In the genomic region with DNA sequence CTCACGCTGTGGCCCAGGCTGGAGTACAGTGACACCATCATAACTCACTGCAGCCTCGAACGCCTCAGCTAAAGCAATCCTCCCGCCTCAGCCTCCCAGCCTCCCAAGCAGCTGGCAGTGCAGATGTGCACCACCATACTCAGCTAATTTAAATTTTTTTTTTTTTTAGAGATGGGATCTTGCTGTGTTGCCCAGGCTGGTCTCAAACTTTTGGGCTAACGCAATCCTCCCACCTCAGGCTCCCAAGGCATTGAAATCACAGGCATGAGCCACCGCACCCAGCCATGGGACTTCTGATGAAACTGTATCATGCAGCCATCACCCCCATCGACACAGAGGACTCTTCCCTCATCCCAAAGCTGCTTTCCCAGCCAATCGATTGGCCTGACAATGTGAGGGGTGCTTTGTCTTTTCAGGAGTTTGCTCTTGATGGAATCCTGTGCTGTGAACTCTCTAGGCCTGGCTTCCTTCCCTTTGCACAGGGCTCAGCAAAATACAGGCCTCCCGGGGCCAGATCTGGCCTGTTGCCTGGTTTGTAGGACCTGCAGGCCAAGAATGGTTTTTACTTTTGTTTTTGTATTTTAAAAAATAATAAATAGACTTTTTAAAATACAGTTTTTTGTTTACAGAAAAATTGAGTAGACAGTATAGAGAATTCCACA, we compare ENCODE assay signal across 10 cellular contexts. TPM values are rescaled to one million over a fixed set of nuclear protein-coding genes. Genes with fewer than 3 reads are reported as not detected.
A peak's percentile ranks its signal among the peaks of the same experiment; 100 is the strongest.
DNase-seq lines count a peak whose midpoint lies in the region; ATAC-seq and TF ChIP-seq lines count a peak whose summit lies in the region.
"Had no signal": no experiment of that assay in that cellular context is flagged by ENCODE, and none has a peak within 500 bp of the region (broad histone marks: within the 10 kb centered on the region; RNA-seq: fewer than 3 reads in every experiment).

No MANE protein-coding gene starts in this region.

- H3K36me3 ChIP-seq in uterus: no peaks in the 10 kb centered on the region

- DNase-seq in NCI-H2171 treated with DMSO at 0.1 percent for 48 hours (lab: John Stamatoyannopoulos, UW): peak; percentile 17
- DNase-seq in NCI-H2171 (lab: John Stamatoyannopoulos, UW): no peak
- peak; percentile 82 to 88 for DNase-seq in dermis microvascular lymphatic vessel endothelial cell (ENCODE audit: low read depth in 2 of 2)
- DNase-seq in medulla oblongata (ENCODE audit: extremely low spot score): peak; percentile 25
- DNase-seq in uterus: peak; percentile 69 to 70
- no peak for DNase-seq in glomerular visceral epithelial cell (ENCODE audit: extremely low spot score)
- DNase-seq: midbrain, NCI-H2081 had no signal

- H3K4me1 ChIP-seq in uterus: peaks cover 0 to 14% of the 10 kb centered on the region in 2 donors

- TF ChIP-seq POLR2A in uterus (IDR thresholded peaks at IDR 0.05): no peak

- H3K27me3 ChIP-seq in uterus: no peaks in the 10 kb centered on the region

- intact Hi-C loops in uterus (cut with DNase I; ENCODE audit: low total_unique reads): no loop called here

- no peak overlapping the region for H3K4me3 ChIP-seq in uterus

- H3K27ac ChIP-seq in uterus: peak overlapping the region; percentile 61 to 82

- H3K9me3 ChIP-seq in uterus: no peaks in the 10 kb centered on the region

- ATAC-seq in HG03045 (IDR thresholded peaks at IDR 0.05; ENCODE audit: unreplicated experiment): no peak
- no peak for ATAC-seq in GM18517 (IDR thresholded peaks at IDR 0.05; ENCODE audit: unreplicated experiment)

- no peak for TF ChIP-seq CTCF in uterus (IDR thresholded peaks at IDR 0.05)

RNA-seq across cellular contexts. Expression of a gene that starts 59.6 kb away (rescaled TPM):
- total RNA-seq in dermis microvascular lymphatic vessel endothelial cell (10.0 and 19.7 TPM in 2 replicates), uterus (100 to 1,000 TPM in 2 of 4 donors, 10 to 100 TPM in 2; 65.1 to 436 (median 102) TPM)

Comparison
In these comparisons a context has a peak if more than half of its experiments do, and no peak if none do; other contexts are left out.
1. DNase-seq: peak in NCI-H2171 treated with DMSO at 0.1 percent for 48 hours (single experiment), dermis microvascular lymphatic vessel endothelial cell (2 of 2), medulla oblongata (single experiment) and uterus (2 of 2); none in NCI-H2171 (single experiment) and glomerular visceral epithelial cell (single experiment).